Comparison of ENCODE assay signal across 1 cellular context in the genomic region with DNA sequence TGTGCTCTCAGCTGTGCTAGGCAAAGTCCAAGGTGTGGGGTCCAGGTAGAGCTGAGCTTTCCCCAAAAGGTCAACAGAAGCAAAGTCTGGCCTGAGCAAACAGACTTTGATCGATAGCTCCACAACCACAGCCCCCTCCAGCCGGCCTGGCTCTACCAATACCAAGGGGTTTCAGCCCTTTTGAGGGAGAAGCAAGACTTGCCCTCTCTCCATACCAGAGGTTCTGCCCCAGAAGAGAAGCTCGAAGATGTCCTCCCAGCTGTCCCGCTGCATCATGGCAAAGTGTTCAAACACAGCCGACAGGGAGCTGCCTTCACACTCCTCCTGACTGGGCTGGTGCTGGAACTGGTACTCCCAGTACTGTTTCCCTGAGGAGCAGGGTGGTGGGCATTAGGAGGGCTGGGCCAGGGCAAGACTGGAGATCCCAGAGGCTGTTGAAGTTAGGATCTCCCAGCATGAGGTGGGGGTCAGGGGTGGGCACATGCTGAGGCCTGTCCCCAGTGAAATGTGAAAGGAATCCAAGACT.
A peak's percentile ranks its signal among the peaks of the same experiment; 100 is the strongest.
TF ChIP-seq lines count a peak whose summit lies in the region.

No MANE protein-coding gene starts in this region.

TF ChIP-seq in HepG2, 621 proteins besides CTCF, POLR2A, EP300 and RAD21 (continued from another document and continues in another):
- TF ChIP-seq SIX4 (CRISPR knock-in tag; IDR thresholded peaks at IDR 0.05) (peak; percentile 63), ATF1 (CRISPR knock-in tag; IDR thresholded peaks at IDR 0.05) (no peak), ZNF503 (CRISPR knock-in tag; IDR thresholded peaks at IDR 0.05) (peak; percentile 90), ZNF781 (CRISPR knock-in tag; IDR thresholded peaks at IDR 0.05; ENCODE audit: borderline replicate concordance, not compliant biosample characterization) (peak; percentile 45), ZNF232 (CRISPR knock-in tag; IDR thresholded peaks at IDR 0.05; ENCODE audit: borderline replicate concordance) (peak; percentile 87; the same call in 1 of the 2 replicates), ZNF234 (CRISPR knock-in tag; conservative IDR thresholded peaks at IDR 0.05) (no peak), TMF1 (CRISPR knock-in tag; IDR thresholded peaks at IDR 0.05; ENCODE audit: low read depth) (no peak), POLR2AphosphoS2 (IDR thresholded peaks at IDR 0.05; ENCODE audit: low read depth, low read length) (no peak), ZNF329 (CRISPR knock-in tag; IDR thresholded peaks at IDR 0.05; ENCODE audit: low read depth) (no peak), ZFP36L1 (CRISPR knock-in tag; IDR thresholded peaks at IDR 0.05) (no peak), YY1 (IDR thresholded peaks at IDR 0.05; ENCODE audit: insufficient read depth, insufficient replicate concordance, low read depth, low read length) (peak; percentile 39), EED (CRISPR knock-in tag; IDR thresholded peaks at IDR 0.05) (no peak), FOXO1 (CRISPR knock-in tag; IDR thresholded peaks at IDR 0.05) (peak; percentile 95), DPF2 (CRISPR knock-in tag; IDR thresholded peaks at IDR 0.05; ENCODE audit: borderline replicate concordance, low read depth) (peak; percentile 97), GABPB1 (CRISPR knock-in tag; IDR thresholded peaks at IDR 0.05) (no peak; the same call in 1 of the 2 replicates), CHD2 (IDR thresholded peaks at IDR 0.05; ENCODE audit: low read depth, low read length) (peak; percentile 26; the same call in 1 of the 2 replicates), NFIC (IDR thresholded peaks at IDR 0.05; ENCODE audit: low read length) (peak; percentile 68; the same call in 1 of the 2 replicates), ZNF572 (CRISPR knock-in tag; IDR thresholded peaks at IDR 0.05) (peak; percentile 72; the same call in 1 of the 2 replicates), ZBTB33 (CRISPR knock-in tag; IDR thresholded peaks at IDR 0.05) (peak; percentile 46; the same call in 1 of the 2 replicates), HOMEZ (CRISPR knock-in tag; IDR thresholded peaks at IDR 0.05; ENCODE audit: low read depth) (no peak; the same call in 1 of the 2 replicates), HMGXB3 (CRISPR knock-in tag; IDR thresholded peaks at IDR 0.05; ENCODE audit: borderline replicate concordance) (0 out of 2 replicates have a peak, but pooled peaks have one; percentile 30), MED8 (CRISPR knock-in tag; IDR thresholded peaks at IDR 0.05; ENCODE audit: insufficient replicate concordance) (peak; percentile 88), ZNF598 (CRISPR knock-in tag; IDR thresholded peaks at IDR 0.05; ENCODE audit: borderline replicate concordance) (no peak), ZNF235 (CRISPR knock-in tag; IDR thresholded peaks at IDR 0.05; ENCODE audit: borderline replicate concordance) (no peak), RFX1 (IDR thresholded peaks at IDR 0.05) (no peak), ZFP36L2 (CRISPR knock-in tag; IDR thresholded peaks at IDR 0.05) (no peak), TOPORS (CRISPR knock-in tag; IDR thresholded peaks at IDR 0.05) (no peak), MTF1 (CRISPR knock-in tag; IDR thresholded peaks at IDR 0.05) (no peak), ZGPAT (CRISPR knock-in tag; IDR thresholded peaks at IDR 0.05) (peak; percentile 70), IRF2 (CRISPR knock-in tag; IDR thresholded peaks at IDR 0.05) (peak; percentile 90), CHD4 (IDR thresholded peaks at IDR 0.05; ENCODE audit: borderline replicate concordance, low read length) (peak; percentile 56; the same call in 1 of the 2 replicates), CENPBD1 (CRISPR knock-in tag; IDR thresholded peaks at IDR 0.05; ENCODE audit: borderline replicate concordance, low read depth) (no peak), HNRNPUL1 (IDR thresholded peaks at IDR 0.05; ENCODE audit: low read depth, low read length) (no peak), NFKB2 (CRISPR knock-in tag; IDR thresholded peaks at IDR 0.05; ENCODE audit: borderline replicate concordance) (no peak; the same call in 1 of the 2 replicates), ZNF362 (CRISPR knock-in tag; IDR thresholded peaks at IDR 0.05; ENCODE audit: borderline replicate concordance) (no peak), ZNF30 (CRISPR knock-in tag; IDR thresholded peaks at IDR 0.05) (no peak), E2F5 (CRISPR knock-in tag; conservative IDR thresholded peaks at IDR 0.05) (no peak)
- TF ChIP-seq, protein P1, sequence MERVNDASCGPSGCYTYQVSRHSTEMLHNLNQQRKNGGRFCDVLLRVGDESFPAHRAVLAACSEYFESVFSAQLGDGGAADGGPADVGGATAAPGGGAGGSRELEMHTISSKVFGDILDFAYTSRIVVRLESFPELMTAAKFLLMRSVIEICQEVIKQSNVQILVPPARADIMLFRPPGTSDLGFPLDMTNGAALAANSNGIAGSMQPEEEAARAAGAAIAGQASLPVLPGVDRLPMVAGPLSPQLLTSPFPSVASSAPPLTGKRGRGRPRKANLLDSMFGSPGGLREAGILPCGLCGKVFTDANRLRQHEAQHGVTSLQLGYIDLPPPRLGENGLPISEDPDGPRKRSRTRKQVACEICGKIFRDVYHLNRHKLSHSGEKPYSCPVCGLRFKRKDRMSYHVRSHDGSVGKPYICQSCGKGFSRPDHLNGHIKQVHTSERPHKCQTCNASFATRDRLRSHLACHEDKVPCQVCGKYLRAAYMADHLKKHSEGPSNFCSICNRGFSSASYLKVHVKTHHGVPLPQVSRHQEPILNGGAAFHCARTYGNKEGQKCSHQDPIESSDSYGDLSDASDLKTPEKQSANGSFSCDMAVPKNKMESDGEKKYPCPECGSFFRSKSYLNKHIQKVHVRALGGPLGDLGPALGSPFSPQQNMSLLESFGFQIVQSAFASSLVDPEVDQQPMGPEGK (CRISPR knock-in tag; IDR thresholded peaks at IDR 0.05): peak; percentile 96
- TF ChIP-seq, protein P2, sequence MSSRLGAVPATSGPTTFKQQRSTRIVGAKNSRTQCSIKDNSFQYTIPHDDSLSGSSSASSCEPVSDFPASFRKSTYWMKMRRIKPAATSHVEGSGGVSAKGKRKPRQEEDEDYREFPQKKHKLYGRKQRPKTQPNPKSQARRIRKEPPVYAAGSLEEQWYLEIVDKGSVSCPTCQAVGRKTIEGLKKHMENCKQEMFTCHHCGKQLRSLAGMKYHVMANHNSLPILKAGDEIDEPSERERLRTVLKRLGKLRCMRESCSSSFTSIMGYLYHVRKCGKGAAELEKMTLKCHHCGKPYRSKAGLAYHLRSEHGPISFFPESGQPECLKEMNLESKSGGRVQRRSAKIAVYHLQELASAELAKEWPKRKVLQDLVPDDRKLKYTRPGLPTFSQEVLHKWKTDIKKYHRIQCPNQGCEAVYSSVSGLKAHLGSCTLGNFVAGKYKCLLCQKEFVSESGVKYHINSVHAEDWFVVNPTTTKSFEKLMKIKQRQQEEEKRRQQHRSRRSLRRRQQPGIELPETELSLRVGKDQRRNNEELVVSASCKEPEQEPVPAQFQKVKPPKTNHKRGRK (CRISPR knock-in tag; IDR thresholded peaks at IDR 0.05): no peak
